ENCODE assay signal across 12 cellular contexts in genomic region chr5:129246088-129246487, GRCh38.
"Had no signal": no experiment of that assay in that cellular context is flagged by ENCODE, and none has a peak within 500 bp of the region (broad histone marks: within the 10 kb centered on the region; RNA-seq: fewer than 3 reads in every experiment).

No MANE protein-coding gene starts in this region.

- H3K36me3 ChIP-seq: pancreas, tibial artery had no signal

- H3K4me3 ChIP-seq: lung, pancreas, tibial artery had no signal

- H3K4me1 ChIP-seq: pancreas, tibial artery had no signal

- H3K9me3 ChIP-seq: pancreas had no signal

- DNase-seq: activated CD4-positive, alpha-beta T cell treated with anti-CD3 and anti-CD28 coated beads, Interleukin-2, amount 50 U/mL, for 4 hours; activated CD4-positive, CD25-positive, alpha-beta regulatory T cell treated with anti-CD3 and anti-CD28 coated beads, Interleukin-2, amount 50 U/mL, for 72 hours; activated naive CD4-positive, alpha-beta T cell treated with anti-CD3 and anti-CD28 coated beads for 36 hours; left cardiac atrium; naive B cell; pancreas; stimulated activated CD4-positive, alpha-beta T cell treated with anti-CD3 and anti-CD28 coated beads, Interleukin-12 subunit alpha, Interleukin-12 subunit beta, amount 100 ng/mL, for 4 hours; stimulated activated CD4-positive, alpha-beta T cell treated with anti-CD3 and anti-CD28 coated beads, Interleukin-2, amount 100 ng/mL, for 24 hours; T-helper 1 cell; tibial artery had no signal

- H3K27ac ChIP-seq: epithelial cell of prostate, pancreas, tibial artery had no signal

- H3K27me3 ChIP-seq: pancreas, tibial artery had no signal

- FAIRE-seq: pancreas had no signal
